In genomic region chr4:25801594-25801993, GRCh38 we compare ENCODE assay signal across 22 cellular contexts.
"Had no signal": no experiment of that assay in that cellular context is flagged by ENCODE, and none has a peak within 500 bp of the region (broad histone marks: within the 10 kb centered on the region; RNA-seq: fewer than 3 reads in every experiment).

No MANE protein-coding gene starts in this region.

- H3K4me3 Mint-ChIP-seq: activated naive CD4-positive, alpha-beta T cell treated with anti-CD3 and anti-CD28 coated beads, Interleukin-2, amount 50 U/mL, for 24 hours; activated naive CD8-positive, alpha-beta T cell treated with anti-CD3 and anti-CD28 coated beads, Interleukin-2, amount 50 U/mL, for 24 hours; nephron; stimulated activated naive CD8-positive, alpha-beta T cell treated with anti-CD3 and anti-CD28 coated beads, Interleukin-15, Interleukin-2, amounts not matched to agents 100 ng/mL and 50 ng/mL, for 24 hours; T-helper 1 cell treated with Interleukin-12 subunit alpha and Interleukin-12 subunit beta and Interleukin-4 antibody, amounts not matched to agents 30 μg/mL and 1 μg/mL, for 36 hours had no signal

- ATAC-seq: activated CD4-positive, CD25-positive, alpha-beta regulatory T cell treated with anti-CD3 and anti-CD28 coated beads, Interleukin-2, amount 50 U/mL, for 24 hours; activated naive CD8-positive, alpha-beta T cell treated with anti-CD3 and anti-CD28 coated beads, Interleukin-2, amount 50 U/mL, for 24 hours; right cardiac atrium had no signal

- H3K27me3 ChIP-seq: esophagus squamous epithelium, spleen, upper lobe of left lung had no signal

- H3K4me1 ChIP-seq: esophagus squamous epithelium, left ventricle myocardium inferior, spleen, upper lobe of left lung had no signal

- H3K36me3 ChIP-seq: left ventricle myocardium inferior, thoracic aorta had no signal

- H3K27ac Mint-ChIP-seq: activated naive CD4-positive, alpha-beta T cell treated with anti-CD3 and anti-CD28 coated beads, Interleukin-2, amount 50 U/mL, for 24 hours; activated naive CD8-positive, alpha-beta T cell treated with anti-CD3 and anti-CD28 coated beads, Interleukin-2, amount 50 U/mL, for 24 hours; nephron; stimulated activated naive CD8-positive, alpha-beta T cell treated with anti-CD3 and anti-CD28 coated beads, Interleukin-15, Interleukin-2, amounts not matched to agents 100 ng/mL and 50 ng/mL, for 24 hours; T-helper 1 cell treated with Interleukin-12 subunit alpha and Interleukin-12 subunit beta and Interleukin-4 antibody, amounts not matched to agents 30 μg/mL and 1 μg/mL, for 36 hours had no signal

- H3K9me3 ChIP-seq: esophagus squamous epithelium, left ventricle myocardium inferior, spleen, thoracic aorta, upper lobe of left lung had no signal

- H3K27me3 Mint-ChIP-seq: activated naive CD4-positive, alpha-beta T cell treated with anti-CD3 and anti-CD28 coated beads, Interleukin-2, amount 50 U/mL, for 24 hours; activated naive CD8-positive, alpha-beta T cell treated with anti-CD3 and anti-CD28 coated beads, Interleukin-2, amount 50 U/mL, for 24 hours; stimulated activated naive CD8-positive, alpha-beta T cell treated with anti-CD3 and anti-CD28 coated beads, Interleukin-15, Interleukin-2, amounts not matched to agents 100 ng/mL and 50 ng/mL, for 24 hours had no signal

- DNase-seq: activated CD4-positive, alpha-beta T cell treated with anti-CD3 and anti-CD28 coated beads for 48 hours; activated CD4-positive, alpha-beta T cell treated with anti-CD3 and anti-CD28 coated beads, Interleukin-2, amount 50 U/mL, for 48 hours; activated CD8-positive, alpha-beta memory T cell treated with anti-CD3 and anti-CD28 coated beads for 24 hours; activated gamma-delta T cell; activated naive CD8-positive, alpha-beta T cell treated with anti-CD3 and anti-CD28 coated beads, Interleukin-2, amount 50 U/mL, for 24 hours; amygdala; central memory CD4-positive, alpha-beta T cell; esophagus squamous epithelium; left ventricle myocardium inferior; posterior cingulate gyrus; right cardiac atrium; spleen; T-helper 9 cell; upper lobe of left lung had no signal

- H3K4me3 ChIP-seq: esophagus squamous epithelium, left ventricle myocardium inferior, spleen, thoracic aorta, upper lobe of left lung had no signal

- H3K9me3 Mint-ChIP-seq: activated naive CD4-positive, alpha-beta T cell treated with anti-CD3 and anti-CD28 coated beads, Interleukin-2, amount 50 U/mL, for 24 hours; activated naive CD8-positive, alpha-beta T cell treated with anti-CD3 and anti-CD28 coated beads, Interleukin-2, amount 50 U/mL, for 24 hours; nephron; stimulated activated naive CD8-positive, alpha-beta T cell treated with anti-CD3 and anti-CD28 coated beads, Interleukin-15, Interleukin-2, amounts not matched to agents 100 ng/mL and 50 ng/mL, for 24 hours; T-helper 1 cell treated with Interleukin-12 subunit alpha and Interleukin-12 subunit beta and Interleukin-4 antibody, amounts not matched to agents 30 μg/mL and 1 μg/mL, for 36 hours had no signal

- H3K4me1 Mint-ChIP-seq: activated naive CD4-positive, alpha-beta T cell treated with anti-CD3 and anti-CD28 coated beads, Interleukin-2, amount 50 U/mL, for 24 hours; activated naive CD8-positive, alpha-beta T cell treated with anti-CD3 and anti-CD28 coated beads, Interleukin-2, amount 50 U/mL, for 24 hours had no signal

- H3K27ac ChIP-seq: epithelial cell of prostate, esophagus squamous epithelium, left ventricle myocardium inferior, spleen, thoracic aorta, upper lobe of left lung, VCaP had no signal
